10 cellular contexts compared by ENCODE assay signal in the genomic region with DNA sequence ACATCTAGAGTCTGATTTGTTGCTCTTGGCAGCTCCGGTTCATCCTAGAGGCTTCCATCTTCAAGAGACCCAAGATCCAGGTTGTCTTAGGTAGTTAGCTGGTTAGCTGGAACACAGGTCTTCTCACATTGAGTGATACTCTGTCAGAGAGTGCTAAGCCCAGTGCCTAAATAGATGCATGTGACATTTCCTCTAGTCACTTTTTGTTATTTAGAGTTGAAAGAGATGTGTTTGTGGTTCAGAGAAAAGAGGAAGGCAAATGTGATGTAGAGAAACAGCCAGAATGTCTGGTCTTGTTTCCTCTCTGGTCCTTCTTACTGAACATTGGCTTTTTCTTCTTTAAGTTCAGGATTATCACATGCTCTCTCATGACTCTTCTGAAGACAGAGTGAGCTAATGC.
DNase-seq lines count a peak whose midpoint lies in the region; ATAC-seq and TF ChIP-seq lines count a peak whose summit lies in the region.
"Had no signal": no experiment of that assay in that cellular context is flagged by ENCODE, and none has a peak within 500 bp of the region (broad histone marks: within the 10 kb centered on the region; RNA-seq: fewer than 3 reads in every experiment).

No MANE protein-coding gene starts in this region.

- POLR2A ChIA-PET in OCI-LY7 (lab: Charles Lee), result interaction anchor here (0.5 to 3.9 kb wide), 11 partner anchors 9 to 632 kb away, joined by 3 to 21 read pairs (median 4); no protein-coding TSS in a partner anchor

- H3K9me2 ChIP-seq in OCI-LY7 (ENCODE audit: insufficient read depth, low read length), result no peaks in the 10 kb centered on the region

- intact Hi-C loops in OCI-LY7 (cut with micrococcal nuclease; ENCODE audit: unreplicated experiment) (no loop called here), psoas muscle (cut with DNase I) (no loop called here)

- DNase-seq in NOMO-1 treated with DMSO at 0.1 percent for 48 hours (lab: John Stamatoyannopoulos, UW; ENCODE audit: unreplicated experiment), result peak; percentile 73
- no peak for DNase-seq in NOMO-1 treated with dmso at 0.1 percent for 144 hours (lab: John Stamatoyannopoulos, UW; ENCODE audit: unreplicated experiment)
- peak; percentile 81 for DNase-seq in OCI-LY7 (ENCODE audit: low spot score)
- no peak for DNase-seq in psoas muscle
- no peak for DNase-seq in osteoblast (ENCODE audit: insufficient read length, low spot score, missing footprints)
- DNase-seq in NCI-H2171 treated with DMSO at 0.1 percent for 48 hours (lab: John Stamatoyannopoulos, UW), result no peak
- no peak for DNase-seq in occipital lobe (lab: John Stamatoyannopoulos, UW)
- DNase-seq: stimulated activated CD4-positive, alpha-beta T cell treated with anti-CD3 and anti-CD28 coated beads, Interleukin-4, amount 100 ng/mL, for 4 hours had no signal

- H3K27ac ChIP-seq in OCI-LY7 (ENCODE audit: low read depth, low read length, poor library complexity, severe bottlenecking) (peak overlapping the region; percentile 94), psoas muscle (peak overlapping the region; percentile 19), osteoblast (ENCODE audit: low read depth, low read length) (no peak overlapping the region)

- H3K4me1 ChIP-seq in OCI-LY7 (ENCODE audit: insufficient read depth, low read length, poor library complexity, severe bottlenecking) (peaks cover 70% of the 10 kb centered on the region), psoas muscle (no peaks in the 10 kb centered on the region), osteoblast (ENCODE audit: insufficient read depth, low read length) (no peaks in the 10 kb centered on the region)

- H2AFZ ChIP-seq in OCI-LY7 (ENCODE audit: low read length) (no peak overlapping the region), osteoblast (ENCODE audit: low read length) (no peak overlapping the region)

- CTCF ChIA-PET in OCI-LY7 (lab: Charles Lee; ENCODE audit: unreplicated experiment), result interaction anchor here (0.6 kb wide), 1 partner anchor 138 kb away, joined by 3 read pairs; no protein-coding TSS in a partner anchor

- H3K4me3 ChIP-seq in OCI-LY7 (ENCODE audit: low read depth, low read length, poor library complexity, severe bottlenecking), result peak overlapping the region; percentile 47
- no peak overlapping the region for H3K4me3 ChIP-seq in psoas muscle
- no peak overlapping the region for H3K4me3 ChIP-seq in osteoblast (ENCODE audit: insufficient read depth, low read length)
- H3K4me3 ChIP-seq: K562 had no signal

- H3K79me2 ChIP-seq in OCI-LY7 (ENCODE audit: insufficient read depth, low read depth, low read length) (peaks cover 77% of the 10 kb centered on the region; the same call in 1 of the 2 replicates), osteoblast (ENCODE audit: insufficient read depth, low read length) (peaks cover 12% of the 10 kb centered on the region)

- peak overlapping the region; percentile 86 for H3K4me2 ChIP-seq in OCI-LY7 (ENCODE audit: low read length)
- H3K4me2 ChIP-seq in osteoblast (ENCODE audit: insufficient read depth, low read length), result no peak overlapping the region

- WGBS in psoas muscle, 3 donors, result 94 to 98% (median 97%) methylated on average over 1 of the region's 1 CpG

- BruUV-seq in OCI-LY7 (replicated peaks; lab: Mats Ljungman, UMichigan), result no TSS peak

- no peaks in the 10 kb centered on the region for H4K20me1 ChIP-seq in OCI-LY7 (ENCODE audit: insufficient read depth, low read length)
- H4K20me1 ChIP-seq in osteoblast (ENCODE audit: insufficient read depth, low read length), result no peaks in the 10 kb centered on the region

- no peaks in the 10 kb centered on the region for H3K27me3 ChIP-seq in psoas muscle (ENCODE audit: insufficient read depth in 3 of 3, low read length in 2 of 3)
- no peaks in the 10 kb centered on the region for H3K27me3 ChIP-seq in osteoblast (ENCODE audit: insufficient read depth, low read length)

- H3K9me3 ChIP-seq in OCI-LY7 (ENCODE audit: low read length) (peaks cover 22% of the 10 kb centered on the region), psoas muscle (peaks cover 11% of the 10 kb centered on the region), osteoblast (ENCODE audit: low read depth, low read length) (no peaks in the 10 kb centered on the region)

- TF ChIP-seq CTCF in OCI-LY7 (conservative IDR thresholded peaks at IDR 0.05; ENCODE audit: low read length), result no peak
- no peak for TF ChIP-seq CTCF in psoas muscle (IDR thresholded peaks at IDR 0.05)
- no peak for TF ChIP-seq CTCF in osteoblast (IDR thresholded peaks at IDR 0.05; ENCODE audit: extremely low read depth, low read depth, low read length)

- H3K36me3 ChIP-seq in OCI-LY7 (ENCODE audit: insufficient read depth, low read length) (peaks cover 88% of the 10 kb centered on the region), psoas muscle (ENCODE audit: insufficient read depth in 1 of 2, low read depth in 1 of 2) (peaks cover 5 to 26% of the 10 kb centered on the region in 2 donors), osteoblast (ENCODE audit: insufficient read depth, low read length) (peaks cover 34% of the 10 kb centered on the region)

- peak; percentile 65 for ATAC-seq in GM21825 (IDR thresholded peaks at IDR 0.05; ENCODE audit: unreplicated experiment)
- no peak for ATAC-seq in psoas muscle
- ATAC-seq: K562 had no signal

Comparison
In these comparisons a context has a peak if more than half of its experiments do, and no peak if none do; other contexts are left out.
1. DNase-seq: peak in NOMO-1 treated with DMSO at 0.1 percent for 48 hours (single experiment) and OCI-LY7 (single experiment); none in NOMO-1 treated with dmso at 0.1 percent for 144 hours (single experiment), psoas muscle (0 of 2), osteoblast (single experiment), NCI-H2171 treated with DMSO at 0.1 percent for 48 hours (single experiment) and occipital lobe (single experiment).